Comparison of ENCODE assay signal across 24 cellular contexts in the genomic region with DNA sequence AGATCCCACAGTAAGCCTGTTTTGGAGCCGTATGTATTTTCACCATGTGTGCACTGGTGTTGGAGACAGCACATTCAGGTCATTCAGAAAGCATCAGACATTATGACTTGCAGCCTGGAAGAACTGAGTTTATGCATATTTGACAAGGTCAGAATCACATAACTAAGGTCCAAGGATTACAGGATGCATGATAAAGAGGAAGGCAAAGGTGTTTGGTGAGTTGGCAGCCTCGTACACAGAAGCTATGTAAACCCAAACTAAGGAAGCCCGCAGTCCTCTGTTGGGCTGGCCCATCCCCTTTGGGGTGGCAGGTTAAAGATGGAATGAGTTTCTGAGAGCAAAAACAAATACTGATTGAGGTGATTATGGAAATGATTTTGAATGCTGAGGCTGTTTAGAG.
DNase-seq lines count a peak whose midpoint lies in the region; ATAC-seq, FAIRE-seq and TF ChIP-seq lines count a peak whose summit lies in the region.
"Had no signal": no experiment of that assay in that cellular context is flagged by ENCODE, and none has a peak within 500 bp of the region (broad histone marks: within the 10 kb centered on the region; RNA-seq: fewer than 3 reads in every experiment).

No MANE protein-coding gene starts in this region.

- peak overlapping the region; percentile 82; the same call in 1 of the 2 replicates for H2BK5ac ChIP-seq in H1 (ENCODE audit: low read depth, low read length)

- in situ Hi-C loops in HAP-1 (cut with MboI; ENCODE audit: low sequenced_read_pairs) = no loop called here

- no peak for TF ChIP-seq EP300 in H1 (IDR thresholded peaks at IDR 0.05; ENCODE audit: borderline replicate concordance in 1 of 2, low read depth in 2 of 2, low read length in 2 of 2)
- TF ChIP-seq EP300 in stomach (IDR thresholded peaks at IDR 0.05) = no peak

- H3K14ac ChIP-seq in H1 (ENCODE audit: insufficient read length) = no peak overlapping the region

- H4K20me1 ChIP-seq in H1 (replicated peaks in 1 of 2; ENCODE audit: control insufficient read depth in 1 of 2, insufficient read depth in 2 of 2, low read length in 2 of 2) = no peaks in the 10 kb centered on the region
- H4K20me1 ChIP-seq: BLaER1 treated with 17β-estradiol and CSF1 and Interleukin-3, amounts not matched to agents 10 nM and 100 nM had no signal

- no peaks in the 10 kb centered on the region for H3K27me3 ChIP-seq in HAP-1 (ENCODE audit: low read depth)
- no peaks in the 10 kb centered on the region for H3K27me3 ChIP-seq in H1 (replicated peaks in 1 of 4; ENCODE audit: control insufficient read depth in 3 of 4, extremely low read depth in 1 of 4, insufficient read depth in 3 of 4, low read length in 3 of 4)
- H3K27me3 ChIP-seq in stomach = no peaks in the 10 kb centered on the region
- H3K27me3 ChIP-seq: BE2C; BLaER1 treated with 17β-estradiol and CSF1 and Interleukin-3, amounts not matched to agents 10 nM and 100 nM had no signal

- peak overlapping the region; percentile 5 for H3K18ac ChIP-seq in H1 (ENCODE audit: extremely low read depth, low read length)

- H4K8ac ChIP-seq in H1 (ENCODE audit: extremely low read depth, insufficient read depth, low read length) = no peak overlapping the region

- TF ChIP-seq POLR2A in H1 (IDR thresholded peaks at IDR 0.05; ENCODE audit: control extremely low read depth in 1 of 2, low read depth in 2 of 2, low read length in 2 of 2) (no peak), stomach (IDR thresholded peaks at IDR 0.05) (no peak)

- H4K91ac ChIP-seq in H1 (replicated peaks; ENCODE audit: insufficient read length, low read length) = peak overlapping the region; percentile 76

- WGBS in H1 (ENCODE audit: extremely low coverage in 1 of 2, insufficient coverage in 1 of 2, insufficient read length in 1 of 2, insufficient replicate concordance in 2 of 2, low coverage in 1 of 2, low lambda C conversion rate in 2 of 2, missing lambda C conversion rate in 1 of 2), 2 experiments = 83% methylated on average over 3 of the region's 3 CpGs; no CpG with 5 or more reads in 1 of the 2 experiments
- 29 to 63% (median 57%) methylated on average over 3 of the region's 3 CpGs for WGBS in stomach, 5 donors

- H3K23ac ChIP-seq in H1 (ENCODE audit: insufficient read length) = no peak overlapping the region

- no peaks in the 10 kb centered on the region for H3K79me1 ChIP-seq in H1 (ENCODE audit: low read depth, low read length)

- H3K4ac ChIP-seq in H1 (replicated peaks; ENCODE audit: insufficient read length, low read depth, low read length) = no peak overlapping the region

- H3K4me2 ChIP-seq in H1 (ENCODE audit: insufficient read depth in 1 of 2, low read depth in 2 of 2, low read length in 2 of 2) = 0 out of 4 replicates have a peak overlapping the region, but pooled peaks of 1 of the 2 experiments have one; percentile 7
- H3K4me2 ChIP-seq: A549; BLaER1 treated with 17β-estradiol and CSF1 and Interleukin-3, amounts not matched to agents 10 nM and 100 nM had no signal

- TF ChIP-seq CTCF in H1 (IDR thresholded peaks at IDR 0.05; ENCODE audit: control extremely low read depth in 1 of 3, insufficient read depth in 1 of 3, low read depth in 1 of 3, low read length in 3 of 3) (no peak), stomach (IDR thresholded peaks at IDR 0.05) (no peak)

- H2AK5ac ChIP-seq in H1 (ENCODE audit: low read depth, low read length) = no peak overlapping the region

- no peaks in the 10 kb centered on the region for H3K79me2 ChIP-seq in H1 (ENCODE audit: control insufficient read depth in 1 of 2, insufficient read depth in 2 of 2, low read length in 2 of 2)

- no peak overlapping the region for H3K56ac ChIP-seq in H1 (replicated peaks; ENCODE audit: insufficient read length, low read depth, low read length)

- TF ChIP-seq RAD21 in H1 (IDR thresholded peaks at IDR 0.05 in 1 of 2, conservative IDR thresholded peaks at IDR 0.05 in 1 of 2; ENCODE audit: low read depth in 2 of 2, low read length in 2 of 2) = no peak

- no peaks in the 10 kb centered on the region for H3K36me3 ChIP-seq in HAP-1 (replicated peaks)
- no peaks in the 10 kb centered on the region; a peak in 1 of 8 replicates for H3K36me3 ChIP-seq in H1 (ENCODE audit: control insufficient read depth in 2 of 4, insufficient read depth in 4 of 4, low read length in 3 of 4)
- no peaks in the 10 kb centered on the region for H3K36me3 ChIP-seq in stomach
- H3K36me3 ChIP-seq: BE2C; BLaER1 treated with 17β-estradiol and CSF1 and Interleukin-3, amounts not matched to agents 10 nM and 100 nM had no signal

- POLR2A ChIA-PET in H1 (lab: Charles Lee; ENCODE audit: partially characterized antibody) = no interaction called here

- H3K23me2 ChIP-seq in H1 (ENCODE audit: low read depth, low read length) = no peaks in the 10 kb centered on the region

- no peak overlapping the region; the same call in 1 of the 2 replicates for H2BK12ac ChIP-seq in H1 (ENCODE audit: low read depth, low read length)

- peak overlapping the region; percentile 19 for H2BK120ac ChIP-seq in H1 (replicated peaks; ENCODE audit: low read depth, low read length)

- CTCF ChIA-PET in H1 (lab: Charles Lee; ENCODE audit: partially characterized antibody) = interaction anchor here (1.1 kb wide), 1 partner anchor 67 kb away, joined by 3 read pairs; no protein-coding TSS in a partner anchor

- no peak overlapping the region for H3K9ac ChIP-seq in H1 (replicated peaks in 1 of 4; ENCODE audit: extremely low read depth in 1 of 4, low read depth in 3 of 4, low read length in 3 of 4)
- H3K9ac ChIP-seq: BLaER1 treated with 17β-estradiol and CSF1 and Interleukin-3, amounts not matched to agents 10 nM and 100 nM; GM23248 had no signal

- FAIRE-seq in H1 (lab: Jason Lieb, UNC) = no peak
- FAIRE-seq: A549, GM12891, GM18507, H54 had no signal

- ATAC-seq in GM21367 (IDR thresholded peaks at IDR 0.05; ENCODE audit: unreplicated experiment) (no peak), HG02938 (IDR thresholded peaks at IDR 0.05; ENCODE audit: unreplicated experiment) (no peak), GM21786 (IDR thresholded peaks at IDR 0.05; ENCODE audit: unreplicated experiment) (no peak)
- ATAC-seq: A549 had no signal

- H3K27ac ChIP-seq in H1 (ENCODE audit: low read depth, low read length) (no peak overlapping the region), stomach (peak overlapping the region in 2 of 5 donors; percentile 32 to 40)
- H3K27ac ChIP-seq: A549; BLaER1 treated with 17β-estradiol and CSF1 and Interleukin-3, amounts not matched to agents 10 nM and 100 nM; GM23248 had no signal

- no peak overlapping the region for H2BK15ac ChIP-seq in H1 (ENCODE audit: low read length)

- no peak overlapping the region for H4K5ac ChIP-seq in H1 (ENCODE audit: insufficient read length, low read depth, low read length)

- intact Hi-C loops in stomach (cut with DNase I; ENCODE audit: low total_unique reads) = no loop called here

- H2AFZ ChIP-seq in H1 (ENCODE audit: low read length) = no peak overlapping the region
- H2AFZ ChIP-seq: GM23248 had no signal

- peak overlapping the region; percentile 76 for H2BK20ac ChIP-seq in H1 (ENCODE audit: low read length)

- no peaks in the 10 kb centered on the region; the same call in 1 of the 2 replicates for H3K9me3 ChIP-seq in HAP-1
- H3K9me3 ChIP-seq in H1 (ENCODE audit: insufficient read depth in 2 of 2, low read depth in 1 of 2, low read length in 1 of 2) = peaks cover 0 to 7% of the 10 kb centered on the region in 2 experiments; a peak in 2 of 4 replicates
- H3K9me3 ChIP-seq in stomach = no peaks in the 10 kb centered on the region
- H3K9me3 ChIP-seq: BE2C had no signal

- peaks cover 38% of the 10 kb centered on the region for H3K4me1 ChIP-seq in HAP-1
- peaks cover 0 to 27% (median 18%) of the 10 kb centered on the region in 4 experiments for H3K4me1 ChIP-seq in H1 (replicated peaks in 1 of 4; ENCODE audit: control insufficient read depth in 3 of 4, insufficient read depth in 4 of 4, low read length in 3 of 4)
- peaks cover 0 to 10% (median 0%) of the 10 kb centered on the region in 4 donors for H3K4me1 ChIP-seq in stomach
- H3K4me1 ChIP-seq: BE2C had no signal

- H3K4me3 ChIP-seq in HAP-1 (no peak overlapping the region), H1 (ENCODE audit: extremely low read depth in 1 of 4, insufficient read depth in 2 of 4, low read depth in 3 of 4, low read length in 4 of 4) (no peak overlapping the region), stomach (no peak overlapping the region)
- H3K4me3 ChIP-seq: A549; BLaER1 treated with 17β-estradiol and CSF1 and Interleukin-3, amounts not matched to agents 10 nM and 100 nM; GM23248 had no signal

- DNase-seq in HAP-1 (ENCODE audit: low spot score in 2 of 2) = peak; percentile 37 to 47
- DNase-seq in H1 (ENCODE audit: low read depth in 1 of 2, low spot score in 2 of 2) = no peak
- DNase-seq in stomach = peak; percentile 41
- DNase-seq: 8988T; ACHN; AML-193; BE2C; Calu3; CD4-positive, alpha-beta T cell; CD8-positive, alpha-beta memory T cell; COR-L47; DMS53; DMS79 treated with DMSO at 0.1 percent for 48 hours; GF-D8; GM23248; HCEC 1CT had no signal

TF ChIP-seq in H1, 55 proteins besides CTCF, POLR2A, EP300 and RAD21:
- TF ChIP-seq NANOG (IDR thresholded peaks at IDR 0.05; ENCODE audit: insufficient read depth, low read depth, low read length, poor library complexity, severe bottlenecking) = no peak
- TF ChIP-seq ZNF274 (IDR thresholded peaks at IDR 0.05; ENCODE audit: borderline replicate concordance, extremely low read depth, low read length) = no peak

Comparison
In these comparisons a context has a peak if more than half of its experiments do, and no peak if none do; other contexts are left out.
1. DNase-seq: peak in HAP-1 (2 of 2) and stomach (single experiment); none in H1 (0 of 2).